Comparison of ENCODE assay signal across 8 cellular contexts in the genomic region with DNA sequence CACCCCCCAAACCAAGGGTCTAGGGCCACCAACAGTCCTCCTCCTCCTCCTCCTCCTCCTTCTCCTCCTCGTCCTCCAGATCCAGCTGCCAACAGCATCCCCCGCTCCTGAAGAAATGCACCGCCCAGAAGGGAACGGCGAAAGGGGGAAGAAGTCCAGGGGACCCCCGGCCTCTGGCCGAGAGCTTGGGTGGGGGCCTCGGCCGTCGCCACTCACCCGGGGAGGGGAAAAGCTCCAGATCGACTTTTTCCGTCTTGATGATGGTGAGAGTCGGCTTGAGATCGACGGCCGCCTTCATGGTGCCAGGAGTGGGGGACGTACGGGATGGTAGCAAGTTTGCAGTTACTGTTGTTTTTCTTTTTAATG.
DNase-seq lines count a peak whose midpoint lies in the region; ATAC-seq, FAIRE-seq and TF ChIP-seq lines count a peak whose summit lies in the region.

No MANE protein-coding gene starts in this region.

- peaks cover 47% of the 10 kb centered on the region for H3K36me3 Mint-ChIP-seq in natural killer cell treated with Interleukin-12 subunit alpha and Interleukin-12 subunit beta and Interleukin-15 and Interleukin-18, amount 100 ng/mL, for 72 hours

- no peak for TF ChIP-seq CTCF in endothelial cell of umbilical vein (IDR thresholded peaks at IDR 0.05; ENCODE audit: extremely low read depth in 1 of 2, insufficient read depth in 1 of 2, low read depth in 1 of 2, low read length in 2 of 2)

- BruUV-seq in endothelial cell of umbilical vein (replicated peaks; lab: Mats Ljungman, UMichigan), result no TSS peak

- H2AFZ ChIP-seq in endothelial cell of umbilical vein (ENCODE audit: low read depth, low read length), result peak overlapping the region; percentile 12

- H3K27ac Mint-ChIP-seq in natural killer cell treated with Interleukin-12 subunit alpha and Interleukin-12 subunit beta and Interleukin-15 and Interleukin-18, amount 100 ng/mL, for 72 hours, result peak overlapping the region; percentile 95 to 96

- H3K4me1 Mint-ChIP-seq in natural killer cell treated with Interleukin-12 subunit alpha and Interleukin-12 subunit beta and Interleukin-15 and Interleukin-18, amount 100 ng/mL, for 72 hours (ENCODE audit: low read depth in 2 of 2), result peaks cover 51 to 75% of the 10 kb centered on the region in 2 donors

- H3K9me1 ChIP-seq in endothelial cell of umbilical vein (replicated peaks; ENCODE audit: control insufficient read depth, extremely low read depth, insufficient read depth, low read length), result no peaks in the 10 kb centered on the region

- intact Hi-C loops in endothelial cell of umbilical vein (cut with micrococcal nuclease), result loop anchor here (1.0 to 5.0 kb wide), 18 partner anchors 14 to 489 kb away; partner anchors contain the start of gene ETS1

- H3K79me2 ChIP-seq in endothelial cell of umbilical vein (ENCODE audit: control insufficient read depth, insufficient read depth, low read length), result peaks cover 53% of the 10 kb centered on the region

- no peaks in the 10 kb centered on the region for H3K27me3 ChIP-seq in endothelial cell of umbilical vein (ENCODE audit: control insufficient read depth in 2 of 2, insufficient read depth in 2 of 2, low read length in 2 of 2)

- TF ChIP-seq POLR2A in GM19193 (IDR thresholded peaks at IDR 0.05; ENCODE audit: extremely low read depth, insufficient read depth, insufficient read length) (peak; percentile 10), endothelial cell of umbilical vein (IDR thresholded peaks at IDR 0.05; ENCODE audit: low read depth, low read length) (peak; percentile 62), GM18505 (IDR thresholded peaks at IDR 0.05; ENCODE audit: borderline replicate concordance, extremely low read depth, insufficient read depth, insufficient read length) (no peak)

- no peak for FAIRE-seq in endothelial cell of umbilical vein (lab: Jason Lieb, UNC)

- dilution Hi-C loops in endothelial cell of umbilical vein (cut with MboI; ENCODE audit: extremely low pct_ligation_motif_present, low sequenced_read_pairs), result no loop called here

- H3K9ac ChIP-seq in endothelial cell of umbilical vein (replicated peaks; ENCODE audit: extremely low read depth, insufficient read depth, low read length), result peak overlapping the region; percentile 99

- H3K4me1 ChIP-seq in endothelial cell of umbilical vein (ENCODE audit: control insufficient read depth, extremely low read depth, insufficient read depth, low read length), result peaks cover 52% of the 10 kb centered on the region

- POLR2A ChIA-PET in endothelial cell of umbilical vein (lab: Charles Lee), result interaction anchor here (0.7 kb wide), 1 partner anchor 45 kb away, joined by 3 read pairs; no protein-coding TSS in a partner anchor

- H3K9me3 Mint-ChIP-seq in natural killer cell treated with Interleukin-12 subunit alpha and Interleukin-12 subunit beta and Interleukin-15 and Interleukin-18, amount 100 ng/mL, for 72 hours, result no peaks in the 10 kb centered on the region

- CTCF ChIA-PET in endothelial cell of umbilical vein (lab: Charles Lee), result interaction anchor here (0.7 to 0.9 kb wide), 2 partner anchors 20 to 232 kb away, joined by 3 read pairs; no protein-coding TSS in a partner anchor

- peak overlapping the region; percentile 99 for H3K27ac ChIP-seq in endothelial cell of umbilical vein (ENCODE audit: insufficient read depth, low read depth, low read length)

- peak overlapping the region; percentile 68 to 98 (median 97) for H3K4me3 ChIP-seq in endothelial cell of umbilical vein (replicated peaks in 1 of 3; ENCODE audit: insufficient read depth in 1 of 3, low read depth in 1 of 3, low read length in 3 of 3)

- H3K4me3 Mint-ChIP-seq in natural killer cell treated with Interleukin-12 subunit alpha and Interleukin-12 subunit beta and Interleukin-15 and Interleukin-18, amount 100 ng/mL, for 72 hours, result peak overlapping the region; percentile 98

- H3K4me2 ChIP-seq in endothelial cell of umbilical vein (ENCODE audit: insufficient read depth, low read length), result peak overlapping the region; percentile 97

- H3K27me3 Mint-ChIP-seq in natural killer cell treated with Interleukin-12 subunit alpha and Interleukin-12 subunit beta and Interleukin-15 and Interleukin-18, amount 100 ng/mL, for 72 hours, result no peaks in the 10 kb centered on the region

- no peaks in the 10 kb centered on the region for H3K9me3 ChIP-seq in endothelial cell of umbilical vein (replicated peaks; ENCODE audit: control insufficient read depth, insufficient read depth, low read length)

- no peaks in the 10 kb centered on the region for H3K36me3 ChIP-seq in endothelial cell of umbilical vein (ENCODE audit: control insufficient read depth in 2 of 2, extremely low read depth in 1 of 2, insufficient read depth in 2 of 2, low read length in 2 of 2)

- H4K20me1 ChIP-seq in endothelial cell of umbilical vein (replicated peaks; ENCODE audit: control insufficient read depth, extremely low read depth, insufficient read depth, low read length), result no peaks in the 10 kb centered on the region

- DNase-seq in RKO (ENCODE audit: low spot score), result peak; percentile 47
- no peak for DNase-seq in endothelial cell of umbilical vein (ENCODE audit: low read depth, low spot score)
- no peak for DNase-seq in natural killer cell treated with Interleukin-12 subunit alpha and Interleukin-12 subunit beta and Interleukin-15 and Interleukin-18, amount 100 ng/mL, for 72 hours (ENCODE audit: low spot score)
- DNase-seq in GF-D8 (lab: John Stamatoyannopoulos, UW), result no peak
- no peak for DNase-seq in NCI-H2196 treated with DMSO at 0.1 percent for 48 hours (lab: John Stamatoyannopoulos, UW; ENCODE audit: unreplicated experiment)

- ATAC-seq in natural killer cell treated with Interleukin-12 subunit alpha and Interleukin-12 subunit beta and Interleukin-15 and Interleukin-18, amount 100 ng/mL, for 72 hours, result no peak
- no peak for ATAC-seq in GM18505 (IDR thresholded peaks at IDR 0.05; ENCODE audit: unreplicated experiment)
- ATAC-seq in HG03521 (IDR thresholded peaks at IDR 0.05; ENCODE audit: unreplicated experiment), result no peak

TF ChIP-seq in endothelial cell of umbilical vein, 7 proteins besides CTCF, POLR2A, EP300 and RAD21:
- TF ChIP-seq POLR2AphosphoS5 (IDR thresholded peaks at IDR 0.05; ENCODE audit: insufficient read depth, low read depth, low read length) (peak; percentile 48), MAX (IDR thresholded peaks at IDR 0.05; ENCODE audit: insufficient read depth, insufficient read length) (no peak), FOS (IDR thresholded peaks at IDR 0.05; ENCODE audit: borderline replicate concordance, insufficient read depth, low read length) (no peak), GATA2 (IDR thresholded peaks at IDR 0.05; ENCODE audit: insufficient read depth, insufficient read length, low read depth, low read length) (no peak), MYC (IDR thresholded peaks at IDR 0.05; ENCODE audit: low read depth, low read length) (no peak)
